23 cellular contexts compared by ENCODE assay signal in the genomic region with DNA sequence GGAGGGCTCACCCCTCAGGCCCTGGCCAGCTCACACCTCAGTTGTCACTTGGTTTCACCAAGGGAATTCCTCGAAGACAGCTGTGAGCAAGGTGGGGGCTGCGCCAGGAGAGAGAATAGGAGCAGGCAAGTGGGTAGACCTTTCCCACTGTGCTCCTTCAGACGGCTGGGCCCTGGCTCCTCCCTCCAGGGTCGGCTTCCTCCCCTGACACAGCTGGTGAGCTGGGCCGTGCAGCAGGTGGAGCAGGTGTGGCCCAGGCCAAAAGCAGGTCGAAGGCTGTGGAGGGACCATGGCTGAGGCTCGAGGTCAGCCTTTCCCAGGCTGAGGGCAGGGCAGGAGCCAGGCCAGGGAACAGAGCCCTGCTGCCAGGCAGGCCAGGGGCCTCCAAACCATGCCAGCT. TPM values are rescaled to one million over a fixed set of nuclear protein-coding genes. Genes with fewer than 3 reads are reported as not detected.
DNase-seq lines count a peak whose midpoint lies in the region; ATAC-seq, FAIRE-seq and TF ChIP-seq lines count a peak whose summit lies in the region.
"Had no signal": no experiment of that assay in that cellular context is flagged by ENCODE, and none has a peak within 500 bp of the region (broad histone marks: within the 10 kb centered on the region; RNA-seq: fewer than 3 reads in every experiment).

No MANE protein-coding gene starts in this region.

- no peak overlapping the region for H2AFZ ChIP-seq in HepG2 (ENCODE audit: low read length)
- H2AFZ ChIP-seq: PC-9 had no signal

- CTCF ChIA-PET in HepG2 (lab: Yijun Ruan, JAX; ENCODE audit: low intra/inter-chr PET ratio, low total read pairs), result no interaction called here

- no peaks in the 10 kb centered on the region for H3K9me3 Mint-ChIP-seq in activated naive CD8-positive, alpha-beta T cell treated with anti-CD3 and anti-CD28 coated beads for 36 hours
- H3K9me3 Mint-ChIP-seq: CD4-positive, alpha-beta memory T cell had no signal

- TF ChIP-seq EP300 in HepG2 (IDR thresholded peaks at IDR 0.05; ENCODE audit: low read depth in 2 of 2, low read length in 2 of 2) (no peak), HepG2 (CRISPR knock-in tag; IDR thresholded peaks at IDR 0.05; ENCODE audit: borderline replicate concordance) (no peak)

- H3K4me1 ChIP-seq in HepG2 (ENCODE audit: insufficient read depth, low read length), result no peaks in the 10 kb centered on the region
- H3K4me1 ChIP-seq in right lobe of liver, result no peaks in the 10 kb centered on the region

- no peaks in the 10 kb centered on the region for H3K4me1 Mint-ChIP-seq in activated naive CD8-positive, alpha-beta T cell treated with anti-CD3 and anti-CD28 coated beads for 36 hours
- H3K4me1 Mint-ChIP-seq: CD4-positive, alpha-beta memory T cell had no signal

- in situ Hi-C loops in HepG2 (cut with HindIII; ENCODE audit: extremely low pct_ligation_motif_present, low pct_unique_long_range_greater_than_20kb), result no loop called here

- H3K36me3 ChIP-seq in HepG2 (replicated peaks in 1 of 2; ENCODE audit: control insufficient read depth in 1 of 2, insufficient read depth in 2 of 2, low read length in 2 of 2) (peaks cover 25 to 36% of the 10 kb centered on the region in 2 experiments; a peak in 4 of 5 replicates), right lobe of liver (peaks cover 0 to 2% (median 0%) of the 10 kb centered on the region in 4 donors)

- POLR2A ChIA-PET in HepG2 (lab: Yijun Ruan, JAX), result no interaction called here

- H4K20me1 ChIP-seq in HepG2 (ENCODE audit: insufficient read depth, low read length), result no peaks in the 10 kb centered on the region
- H4K20me1 ChIP-seq: BLaER1 treated with 17β-estradiol and CSF1 and Interleukin-3, amounts not matched to agents 10 nM and 100 nM had no signal

- no peaks in the 10 kb centered on the region for H3K9me3 ChIP-seq in HepG2 (ENCODE audit: low read length)
- no peaks in the 10 kb centered on the region for H3K9me3 ChIP-seq in right lobe of liver
- H3K9me3 ChIP-seq: BLaER1 treated with 17β-estradiol and CSF1 and Interleukin-3, amounts not matched to agents 10 nM and 100 nM had no signal

- H3K4me3 ChIP-seq in HepG2 (replicated peaks in 1 of 3; ENCODE audit: insufficient read depth in 1 of 3, low read depth in 2 of 3, low read length in 3 of 3) (no peak overlapping the region), right lobe of liver (no peak overlapping the region)
- H3K4me3 ChIP-seq: BLaER1 treated with 17β-estradiol and CSF1 and Interleukin-3, amounts not matched to agents 10 nM and 100 nM; PC-9 had no signal

- H3K27me3 ChIP-seq in HepG2 (ENCODE audit: control insufficient read depth in 1 of 2, insufficient read depth in 2 of 2, low read length in 2 of 2) (no peaks in the 10 kb centered on the region), right lobe of liver (no peaks in the 10 kb centered on the region)
- H3K27me3 ChIP-seq: BLaER1 treated with 17β-estradiol and CSF1 and Interleukin-3, amounts not matched to agents 10 nM and 100 nM had no signal

- no peak for FAIRE-seq in HepG2 (lab: Jason Lieb, UNC)
- FAIRE-seq: G401.6, GM12892 had no signal

- no peaks in the 10 kb centered on the region for H3K27me3 Mint-ChIP-seq in activated naive CD8-positive, alpha-beta T cell treated with anti-CD3 and anti-CD28 coated beads for 36 hours
- H3K27me3 Mint-ChIP-seq: CD4-positive, alpha-beta memory T cell had no signal

- TF ChIP-seq RAD21 in HepG2 (CRISPR knock-in tag; IDR thresholded peaks at IDR 0.05), result no peak

- no peak overlapping the region for H3K27ac Mint-ChIP-seq in activated naive CD8-positive, alpha-beta T cell treated with anti-CD3 and anti-CD28 coated beads for 36 hours
- H3K27ac Mint-ChIP-seq: CD4-positive, alpha-beta memory T cell had no signal

- intact Hi-C loops in HepG2 (cut with micrococcal nuclease; ENCODE audit: unreplicated experiment) (no loop called here), right lobe of liver (cut with DNase I) (loop anchor here in 1 of 2 donors (10.0 kb wide), 1 partner anchor 65 kb away; no protein-coding TSS in a partner anchor), left colon (cut with DNase I, micrococcal nuclease) (no loop called here)

- no TSS peak for BruUV-seq in HepG2 (replicated peaks; lab: Mats Ljungman, UMichigan)

- TF ChIP-seq CTCF in HepG2 (CRISPR knock-in tag; IDR thresholded peaks at IDR 0.05) (no peak), right lobe of liver (IDR thresholded peaks at IDR 0.05) (no peak)

- H3K9ac ChIP-seq in HepG2 (ENCODE audit: insufficient read depth, low read depth, low read length), result no peak overlapping the region

- H3K27ac ChIP-seq in HepG2 (ENCODE audit: extremely low read length, insufficient read depth, low read length) (no peak overlapping the region), right lobe of liver (no peak overlapping the region)
- H3K27ac ChIP-seq: 22Rv1, PC-9, RWPE1 had no signal

- WGBS in HepG2 (ENCODE audit: low lambda C conversion rate), result 92% methylated on average over 2 of the region's 7 CpGs
- 80% methylated on average over 1 of the region's 7 CpGs for WGBS in right lobe of liver (ENCODE audit: insufficient coverage, low coverage, low lambda C conversion rate, missing lambda C conversion rate)

- no peak overlapping the region for H3K4me2 ChIP-seq in HepG2 (ENCODE audit: low read depth, low read length)
- H3K4me2 ChIP-seq: BLaER1 treated with 17β-estradiol and CSF1 and Interleukin-3, amounts not matched to agents 10 nM and 100 nM; PC-9 had no signal

- no peak for ATAC-seq in HepG2
- no peak for ATAC-seq in right lobe of liver
- peak; percentile 4 for ATAC-seq in left colon
- ATAC-seq in HG03432 (IDR thresholded peaks at IDR 0.05; ENCODE audit: unreplicated experiment), result no peak
- ATAC-seq: SK-N-SH treated with all-trans-retinoic acid at 6 μM for 48 hours had no signal

- TF ChIP-seq POLR2A in HepG2 (IDR thresholded peaks at IDR 0.05; ENCODE audit: insufficient read depth in 1 of 2, low read depth in 2 of 2, low read length in 2 of 2), result no peak
- no peak for TF ChIP-seq POLR2A in right lobe of liver (IDR thresholded peaks at IDR 0.05)

- no peaks in the 10 kb centered on the region for H3K79me2 ChIP-seq in HepG2 (ENCODE audit: insufficient read depth, low read length)

- no peaks in the 10 kb centered on the region for H3K36me3 Mint-ChIP-seq in activated naive CD8-positive, alpha-beta T cell treated with anti-CD3 and anti-CD28 coated beads for 36 hours
- H3K36me3 Mint-ChIP-seq: CD4-positive, alpha-beta memory T cell had no signal

- no peak overlapping the region for H3K4me3 Mint-ChIP-seq in activated naive CD8-positive, alpha-beta T cell treated with anti-CD3 and anti-CD28 coated beads for 36 hours
- H3K4me3 Mint-ChIP-seq: CD4-positive, alpha-beta memory T cell had no signal

- DNase-seq in DMS53 (lab: John Stamatoyannopoulos, UW) (peak; percentile 32), DMS53 treated with DMSO at 0.1 percent for 48 hours (lab: John Stamatoyannopoulos, UW; ENCODE audit: unreplicated experiment) (no peak), HepG2 (ENCODE audit: low spot score) (no peak), right lobe of liver (no peak), left colon (no peak), NCI-H187 treated with DMSO at 0.1 percent for 48 hours (lab: John Stamatoyannopoulos, UW) (no peak)
- DNase-seq in activated naive CD8-positive, alpha-beta T cell treated with anti-CD3 and anti-CD28 coated beads for 36 hours, result no peak
- DNase-seq: ACHN; CD4-positive, alpha-beta memory T cell; HCEC 1CT; Karpas-422; MV-4-11; NCI-H1105 treated with DMSO at 0.1 percent for 48 hours; NCI-H1694 treated with DMSO at 0.1 percent for 48 hours; NCI-H748 treated with DMSO at 0.1 percent for 48 hours; PC-9 had no signal

RNA-seq across cellular contexts. Expression of gene MYRF, which starts 12.5 kb away (rescaled TPM):
- total RNA-seq in HepG2 (2016; rRNA removed; fragmentation: Illumina TruSeq; extraction: Trizol) (7.9 and 10.2 TPM in 2 replicates), right lobe of liver (10 to 100 TPM in 5 of 6 experiments, 1 to 10 TPM in 1; 7.6 to 16.4 (median 11.6) TPM), left colon (10 to 100 TPM in 1 of 2 donors, 1 to 10 TPM in 1; 4.6 to 15.6 TPM)
- 6.6 and 7.4 TPM in 2 replicates for total RNA-seq in HepG2 (2016; cell fraction: cytosol; rRNA removed; fragmentation: Illumina TruSeq; extraction: Trizol; ENCODE audit: low read depth)
- total RNA-seq in HepG2 (2016; cell fraction: insoluble cytoplasmic fraction; rRNA removed; fragmentation: Illumina TruSeq; extraction: Trizol), result 6.8 and 10.3 TPM in 2 replicates
- total RNA-seq in HepG2 (2016; cell fraction: membrane; rRNA removed; fragmentation: Illumina TruSeq; extraction: Trizol), result 8.2 and 8.5 TPM in 2 replicates
- 16.7 and 20.6 TPM in 2 replicates for total RNA-seq in HepG2 (2016; cell fraction: nucleus; rRNA removed; fragmentation: Illumina TruSeq; extraction: Trizol)
- 25.9 and 33.2 TPM in 2 replicates for polyA plus RNA-seq in HepG2 (2011; rRNA removed)
- 17.4 and 19.1 TPM in 2 replicates for polyA plus RNA-seq in HepG2 (2011; cell fraction: cytosol; rRNA removed)
- polyA plus RNA-seq in HepG2 (2011; cell fraction: nucleus; rRNA removed), result 140 and 154 TPM in 2 replicates
- 27.5 and 41.4 TPM in 2 replicates for polyA plus RNA-seq in HepG2 (2012)
- polyA plus RNA-seq in HepG2 (2016; cell fraction: cytosol; fragmentation: Illumina TruSeq; extraction: Trizol; ENCODE audit: low read depth), result 1.8 and 2.1 TPM in 2 replicates
- polyA plus RNA-seq in HepG2 (2016; cell fraction: insoluble cytoplasmic fraction; fragmentation: Illumina TruSeq; extraction: Trizol; ENCODE audit: low read depth), result 12.8 and 17.2 TPM in 2 replicates
- polyA plus RNA-seq in HepG2 (2016; cell fraction: membrane; fragmentation: Illumina TruSeq; extraction: Trizol; ENCODE audit: low read depth), result 5.7 and 6.2 TPM in 2 replicates
- 69.8 and 76.1 TPM in 2 replicates for polyA plus RNA-seq in HepG2 (2016; cell fraction: nucleus; fragmentation: Illumina TruSeq; extraction: Trizol; ENCODE audit: insufficient read depth, low read depth)
- 2.9 and 52.2 TPM in 2 replicates for polyA minus RNA-seq in HepG2 (2011; rRNA and poly(A)+ RNA removed; ENCODE audit: low replicate concordance)
- 27.3 and 36.7 TPM in 2 replicates for polyA minus RNA-seq in HepG2 (2011; cell fraction: cytosol; rRNA and poly(A)+ RNA removed)
- polyA minus RNA-seq in HepG2 (2011; cell fraction: nucleus; rRNA and poly(A)+ RNA removed), result 39.0 and 39.4 TPM in 2 replicates
- under 1 TPM; 0.68 to 0.70 TPM for total RNA-seq in activated naive CD8-positive, alpha-beta T cell treated with anti-CD3 and anti-CD28 coated beads for 36 hours

RNA-seq across cellular contexts. Expression of gene TMEM258, which starts 52.4 kb away (rescaled TPM):
- total RNA-seq in HepG2 (2016; rRNA removed; fragmentation: Illumina TruSeq; extraction: Trizol) (164 and 175 TPM in 2 replicates), right lobe of liver (10 to 100 TPM; 31.6 to 74.5 (median 55.3) TPM), left colon (10 to 100 TPM; 87.3 to 91.8 TPM)
- total RNA-seq in HepG2 (2016; cell fraction: cytosol; rRNA removed; fragmentation: Illumina TruSeq; extraction: Trizol; ENCODE audit: low read depth), result 124 and 186 TPM in 2 replicates
- 157 and 180 TPM in 2 replicates for total RNA-seq in HepG2 (2016; cell fraction: insoluble cytoplasmic fraction; rRNA removed; fragmentation: Illumina TruSeq; extraction: Trizol)
- total RNA-seq in HepG2 (2016; cell fraction: membrane; rRNA removed; fragmentation: Illumina TruSeq; extraction: Trizol), result 166 and 206 TPM in 2 replicates
- 83.5 and 96.3 TPM in 2 replicates for total RNA-seq in HepG2 (2016; cell fraction: nucleus; rRNA removed; fragmentation: Illumina TruSeq; extraction: Trizol)
- polyA plus RNA-seq in HepG2 (2011; rRNA removed), result 363 and 424 TPM in 2 replicates
- polyA plus RNA-seq in HepG2 (2011; cell fraction: cytosol; rRNA removed), result 333 and 381 TPM in 2 replicates
- 70.6 and 77.2 TPM in 2 replicates for polyA plus RNA-seq in HepG2 (2011; cell fraction: nucleus; rRNA removed)
- polyA plus RNA-seq in HepG2 (2012), result 225 and 301 TPM in 2 replicates
- polyA plus RNA-seq in HepG2 (2016; cell fraction: cytosol; fragmentation: Illumina TruSeq; extraction: Trizol; ENCODE audit: low read depth), result 181 and 226 TPM in 2 replicates
- polyA plus RNA-seq in HepG2 (2016; cell fraction: insoluble cytoplasmic fraction; fragmentation: Illumina TruSeq; extraction: Trizol; ENCODE audit: low read depth), result 187 and 188 TPM in 2 replicates
- 185 and 215 TPM in 2 replicates for polyA plus RNA-seq in HepG2 (2016; cell fraction: membrane; fragmentation: Illumina TruSeq; extraction: Trizol; ENCODE audit: low read depth)
- polyA plus RNA-seq in HepG2 (2016; cell fraction: nucleus; fragmentation: Illumina TruSeq; extraction: Trizol; ENCODE audit: insufficient read depth, low read depth), result 173 and 175 TPM in 2 replicates
- polyA minus RNA-seq in HepG2 (2011; rRNA and poly(A)+ RNA removed; ENCODE audit: low replicate concordance), result 153 and 413 TPM in 2 replicates
- polyA minus RNA-seq in HepG2 (2011; cell fraction: cytosol; rRNA and poly(A)+ RNA removed), result 79.2 and 82.2 TPM in 2 replicates
- 54.3 and 55.7 TPM in 2 replicates for polyA minus RNA-seq in HepG2 (2011; cell fraction: nucleus; rRNA and poly(A)+ RNA removed)
- 100 to 1,000 TPM; 143 TPM for total RNA-seq in activated naive CD8-positive, alpha-beta T cell treated with anti-CD3 and anti-CD28 coated beads for 36 hours

RNA-seq across cellular contexts. Expression of gene FEN1, which starts 52.7 kb away (rescaled TPM):
- 102 and 116 TPM in 2 replicates for total RNA-seq in HepG2 (2016; rRNA removed; fragmentation: Illumina TruSeq; extraction: Trizol)
- 9.9 and 12.9 TPM in 2 replicates for total RNA-seq in HepG2 (2016; cell fraction: cytosol; rRNA removed; fragmentation: Illumina TruSeq; extraction: Trizol; ENCODE audit: low read depth)
- total RNA-seq in HepG2 (2016; cell fraction: insoluble cytoplasmic fraction; rRNA removed; fragmentation: Illumina TruSeq; extraction: Trizol), result 103 and 117 TPM in 2 replicates
- total RNA-seq in HepG2 (2016; cell fraction: membrane; rRNA removed; fragmentation: Illumina TruSeq; extraction: Trizol), result 25.3 and 31.0 TPM in 2 replicates
- 47.5 and 54.1 TPM in 2 replicates for total RNA-seq in HepG2 (2016; cell fraction: nucleus; rRNA removed; fragmentation: Illumina TruSeq; extraction: Trizol)
- polyA plus RNA-seq in HepG2 (2011; rRNA removed), result 10.9 and 12.4 TPM in 2 replicates
- polyA plus RNA-seq in HepG2 (2011; cell fraction: cytosol; rRNA removed), result 11.9 and 14.6 TPM in 2 replicates
- polyA plus RNA-seq in HepG2 (2011; cell fraction: nucleus; rRNA removed), result 4.0 and 5.3 TPM in 2 replicates
- polyA plus RNA-seq in HepG2 (2012), result 11.2 and 20.0 TPM in 2 replicates
- 5.2 and 7.1 TPM in 2 replicates for polyA plus RNA-seq in HepG2 (2016; cell fraction: cytosol; fragmentation: Illumina TruSeq; extraction: Trizol; ENCODE audit: low read depth)
- 94.2 and 98.7 TPM in 2 replicates for polyA plus RNA-seq in HepG2 (2016; cell fraction: insoluble cytoplasmic fraction; fragmentation: Illumina TruSeq; extraction: Trizol; ENCODE audit: low read depth)
- 12.2 and 15.7 TPM in 2 replicates for polyA plus RNA-seq in HepG2 (2016; cell fraction: membrane; fragmentation: Illumina TruSeq; extraction: Trizol; ENCODE audit: low read depth)
- polyA plus RNA-seq in HepG2 (2016; cell fraction: nucleus; fragmentation: Illumina TruSeq; extraction: Trizol; ENCODE audit: insufficient read depth, low read depth), result 60.2 and 63.1 TPM in 2 replicates
- 25.3 and 218 TPM in 2 replicates for polyA minus RNA-seq in HepG2 (2011; rRNA and poly(A)+ RNA removed; ENCODE audit: low replicate concordance)
- polyA minus RNA-seq in HepG2 (2011; cell fraction: cytosol; rRNA and poly(A)+ RNA removed), result 7.6 and 10.2 TPM in 2 replicates
- polyA minus RNA-seq in HepG2 (2011; cell fraction: nucleus; rRNA and poly(A)+ RNA removed), result 10.8 and 11.8 TPM in 2 replicates
- total RNA-seq in right lobe of liver, result 10 to 100 TPM in 2 of 6 experiments, 1 to 10 TPM in 4; 4.0 to 13.3 (median 5.4) TPM
- 10 to 100 TPM in 1 of 2 donors, 1 to 10 TPM in 1; 7.7 to 13.3 TPM for total RNA-seq in left colon
- total RNA-seq in activated naive CD8-positive, alpha-beta T cell treated with anti-CD3 and anti-CD28 coated beads for 36 hours, result 100 to 1,000 TPM; 135 to 140 TPM

RNA-seq across cellular contexts. Expression of gene DAGLA, which starts 59.8 kb away (rescaled TPM):
- 2.3 and 3.9 TPM in 2 replicates for total RNA-seq in HepG2 (2016; rRNA removed; fragmentation: Illumina TruSeq; extraction: Trizol)
- total RNA-seq in HepG2 (2016; cell fraction: cytosol; rRNA removed; fragmentation: Illumina TruSeq; extraction: Trizol; ENCODE audit: low read depth), result 0.61 and 0.88 TPM in 2 replicates
- total RNA-seq in HepG2 (2016; cell fraction: insoluble cytoplasmic fraction; rRNA removed; fragmentation: Illumina TruSeq; extraction: Trizol), result 2.1 and 3.9 TPM in 2 replicates
- total RNA-seq in HepG2 (2016; cell fraction: membrane; rRNA removed; fragmentation: Illumina TruSeq; extraction: Trizol), result 2.2 and 2.4 TPM in 2 replicates
- 4.9 and 6.5 TPM in 2 replicates for total RNA-seq in HepG2 (2016; cell fraction: nucleus; rRNA removed; fragmentation: Illumina TruSeq; extraction: Trizol)
- 2.6 and 3.3 TPM in 2 replicates for polyA plus RNA-seq in HepG2 (2011; rRNA removed)
- polyA plus RNA-seq in HepG2 (2011; cell fraction: cytosol; rRNA removed), result 1.5 and 2.1 TPM in 2 replicates
- polyA plus RNA-seq in HepG2 (2011; cell fraction: nucleus; rRNA removed), result 12.4 and 14.2 TPM in 2 replicates
- polyA plus RNA-seq in HepG2 (2012), result 2.6 and 5.3 TPM in 2 replicates
- 0.45 and 0.67 TPM in 2 replicates for polyA plus RNA-seq in HepG2 (2016; cell fraction: cytosol; fragmentation: Illumina TruSeq; extraction: Trizol; ENCODE audit: low read depth)
- polyA plus RNA-seq in HepG2 (2016; cell fraction: insoluble cytoplasmic fraction; fragmentation: Illumina TruSeq; extraction: Trizol; ENCODE audit: low read depth), result 2.5 and 3.0 TPM in 2 replicates
- polyA plus RNA-seq in HepG2 (2016; cell fraction: membrane; fragmentation: Illumina TruSeq; extraction: Trizol; ENCODE audit: low read depth), result 1.5 and 1.9 TPM in 2 replicates
- 14.4 and 14.8 TPM in 2 replicates for polyA plus RNA-seq in HepG2 (2016; cell fraction: nucleus; fragmentation: Illumina TruSeq; extraction: Trizol; ENCODE audit: insufficient read depth, low read depth)
- polyA minus RNA-seq in HepG2 (2011; rRNA and poly(A)+ RNA removed; ENCODE audit: low replicate concordance), result 2.0 and 8.0 TPM in 2 replicates
- 2.2 and 3.0 TPM in 2 replicates for polyA minus RNA-seq in HepG2 (2011; cell fraction: cytosol; rRNA and poly(A)+ RNA removed)
- polyA minus RNA-seq in HepG2 (2011; cell fraction: nucleus; rRNA and poly(A)+ RNA removed), result 4.6 TPM in 2 replicates
- total RNA-seq in right lobe of liver, result 1 to 10 TPM in 2 of 6 experiments, under 1 TPM in 4; 0.33 to 5.5 (median 0.79) TPM
- total RNA-seq in left colon, result 10 to 100 TPM; 10.7 to 12.2 TPM
- total RNA-seq in activated naive CD8-positive, alpha-beta T cell treated with anti-CD3 and anti-CD28 coated beads for 36 hours, result under 1 TPM; 0.12 to 0.22 TPM
